ENCODE assay signal across 1 cellular context in genomic region chr2:96317584-96317997, GRCh38.
TF ChIP-seq lines count a peak whose summit lies in the region.

No MANE protein-coding gene starts in this region.

TF ChIP-seq in HepG2, 621 proteins besides CTCF, POLR2A, EP300 and RAD21 (continued from another document):
- TF ChIP-seq PAXIP1 (CRISPR knock-in tag; conservative IDR thresholded peaks at IDR 0.05) (peak; percentile 80), ZMYM2 (CRISPR knock-in tag; IDR thresholded peaks at IDR 0.05) (peak; percentile 52; the same call in 1 of the 2 replicates), MEF2D (CRISPR knock-in tag; IDR thresholded peaks at IDR 0.05) (0 out of 2 replicates have a peak, but pooled peaks have one; percentile 38), ZNF552 (CRISPR knock-in tag; IDR thresholded peaks at IDR 0.05; ENCODE audit: borderline replicate concordance) (no peak), ZNF614 (CRISPR knock-in tag; IDR thresholded peaks at IDR 0.05; ENCODE audit: borderline replicate concordance) (peak; percentile 79; the same call in 1 of the 2 replicates), IRF9 (CRISPR knock-in tag; IDR thresholded peaks at IDR 0.05; ENCODE audit: borderline replicate concordance) (0 out of 2 replicates have a peak, but pooled peaks have one; percentile 59), ZBTB34 (CRISPR knock-in tag; IDR thresholded peaks at IDR 0.05) (peak; percentile 70; the same call in 1 of the 2 replicates), GPN1 (CRISPR knock-in tag; IDR thresholded peaks at IDR 0.05; ENCODE audit: borderline replicate concordance) (no peak)
